23 cellular contexts compared by ENCODE assay signal in the genomic region with DNA sequence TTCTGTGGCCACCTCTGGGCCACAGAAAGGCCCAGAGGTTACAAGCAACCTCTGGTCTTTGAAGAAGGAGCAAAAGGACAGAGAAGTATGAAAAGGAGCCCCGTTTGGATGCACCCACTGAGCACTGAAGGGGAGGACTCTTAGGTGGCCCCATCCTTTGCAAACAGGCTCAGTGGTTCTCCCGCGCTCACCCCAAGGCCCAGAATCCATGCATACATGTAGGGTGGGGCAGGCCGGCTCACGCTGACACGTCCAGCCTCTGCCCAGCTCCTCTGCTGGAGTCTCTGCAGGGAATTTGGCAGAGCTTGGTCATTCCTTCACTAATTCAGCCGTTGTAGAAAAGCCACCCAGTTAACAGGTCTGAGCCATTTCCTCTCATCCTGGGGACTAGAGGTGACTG.
DNase-seq lines count a peak whose midpoint lies in the region; FAIRE-seq and TF ChIP-seq lines count a peak whose summit lies in the region.
"Had no signal": no experiment of that assay in that cellular context is flagged by ENCODE, and none has a peak within 500 bp of the region (broad histone marks: within the 10 kb centered on the region; RNA-seq: fewer than 3 reads in every experiment).

No MANE protein-coding gene starts in this region.

- no peaks in the 10 kb centered on the region for H3K9me3 ChIP-seq in kidney (ENCODE audit: control insufficient read depth in 1 of 2, low read length in 2 of 2)
- H3K9me3 ChIP-seq: BLaER1, Caco-2 had no signal

- no peaks in the 10 kb centered on the region for H3K36me3 Mint-ChIP-seq in activated CD4-positive, alpha-beta memory T cell treated with anti-CD3 and anti-CD28 coated beads, Interleukin-2, amount 10 ng/mL, durations not matched to agents 7 days and 5 days (ENCODE audit: low read depth)
- H3K36me3 Mint-ChIP-seq: CD4-positive, CD25-positive, alpha-beta regulatory T cell; CD8-positive, alpha-beta T cell had no signal

- POLR2A ChIA-PET in activated CD4-positive, alpha-beta memory T cell treated with anti-CD3 and anti-CD28 coated beads, Interleukin-2, amount 10 ng/mL, durations not matched to agents 7 days and 5 days (lab: Charles Lee), result no interaction called here
- POLR2A ChIA-PET in GM10248 (lab: Yijun Ruan, JAX), result no interaction called here

- H3K36me3 ChIP-seq in kidney (ENCODE audit: control insufficient read depth in 1 of 2, insufficient read depth in 2 of 2, low read length in 2 of 2), result no peaks in the 10 kb centered on the region
- H3K36me3 ChIP-seq: BLaER1 had no signal

- H3K4me1 Mint-ChIP-seq in activated CD4-positive, alpha-beta memory T cell treated with anti-CD3 and anti-CD28 coated beads, Interleukin-2, amount 10 ng/mL, durations not matched to agents 7 days and 5 days, result no peaks in the 10 kb centered on the region
- H3K4me1 Mint-ChIP-seq: B cell; CD4-positive, CD25-positive, alpha-beta regulatory T cell had no signal

- H3K27ac ChIP-seq in coronary artery (no peak overlapping the region), kidney (ENCODE audit: low read depth in 2 of 2, low read length in 2 of 2) (no peak overlapping the region)
- H3K27ac ChIP-seq: 22Rv1, BLaER1, C4-2B, GM23248 had no signal

- no peaks in the 10 kb centered on the region for H3K9me3 Mint-ChIP-seq in activated CD4-positive, alpha-beta memory T cell treated with anti-CD3 and anti-CD28 coated beads, Interleukin-2, amount 10 ng/mL, durations not matched to agents 7 days and 5 days
- H3K9me3 Mint-ChIP-seq: CD4-positive, CD25-positive, alpha-beta regulatory T cell; CD8-positive, alpha-beta T cell had no signal

- no peak overlapping the region for H3K4me3 Mint-ChIP-seq in activated CD4-positive, alpha-beta memory T cell treated with anti-CD3 and anti-CD28 coated beads, Interleukin-2, amount 10 ng/mL, durations not matched to agents 7 days and 5 days
- H3K4me3 Mint-ChIP-seq: B cell; CD4-positive, CD25-positive, alpha-beta regulatory T cell; CD8-positive, alpha-beta T cell had no signal

- H3K4me1 ChIP-seq in kidney (ENCODE audit: control insufficient read depth in 1 of 2, insufficient read depth in 1 of 2, low read depth in 1 of 2, low read length in 2 of 2), result peaks cover 0 to 2% of the 10 kb centered on the region in 2 donors
- H3K4me1 ChIP-seq: Caco-2 had no signal

- H3K27ac Mint-ChIP-seq in activated CD4-positive, alpha-beta memory T cell treated with anti-CD3 and anti-CD28 coated beads, Interleukin-2, amount 10 ng/mL, durations not matched to agents 7 days and 5 days, result no peak overlapping the region
- H3K27ac Mint-ChIP-seq: B cell; CD4-positive, CD25-positive, alpha-beta regulatory T cell; CD8-positive, alpha-beta T cell had no signal

- CTCF ChIA-PET in activated CD4-positive, alpha-beta memory T cell treated with anti-CD3 and anti-CD28 coated beads, Interleukin-2, amount 10 ng/mL, durations not matched to agents 7 days and 5 days (lab: Charles Lee), result no interaction called here
- CTCF ChIA-PET in GM10248 (lab: Yijun Ruan, JAX), result no interaction called here

- TF ChIP-seq CTCF in coronary artery (IDR thresholded peaks at IDR 0.05) (no peak), kidney (IDR thresholded peaks at IDR 0.05; ENCODE audit: borderline replicate concordance, extremely low read depth, insufficient read depth) (no peak), GM10248 (IDR thresholded peaks at IDR 0.05; ENCODE audit: control extremely low read depth, extremely low read depth, low read depth, missing control alignments) (no peak)

- FAIRE-seq in kidney (lab: Jason Lieb, UNC), result no peak
- FAIRE-seq: A204.1, G401.6, GM12878, GM19239, H1 had no signal

- H3K4me3 ChIP-seq in coronary artery (no peak overlapping the region), kidney (ENCODE audit: low read length in 2 of 2) (no peak overlapping the region)
- H3K4me3 ChIP-seq: BLaER1, GM12878, GM23248 had no signal

- intact Hi-C loops in kidney (cut with DNase I) (no loop called here), posterior vena cava (cut with DNase I) (no loop called here)

- DNase-seq in coronary artery (ENCODE audit: low spot score), result peak; percentile 57
- DNase-seq in kidney, result peak; percentile 25
- DNase-seq in posterior vena cava (ENCODE audit: low spot score), result peak; percentile 56
- no peak for DNase-seq in NCI-H2107 treated with DMSO at 0.1 percent for 48 hours (lab: John Stamatoyannopoulos, UW; ENCODE audit: unreplicated experiment)
- DNase-seq in activated CD4-positive, alpha-beta memory T cell treated with anti-CD3 and anti-CD28 coated beads, Interleukin-2, amount 10 ng/mL, durations not matched to agents 7 days and 5 days, result no peak
- no peak for DNase-seq in GM10248 (ENCODE audit: extremely low spot score)
- DNase-seq: Caco-2; CD4-positive, CD25-positive, alpha-beta regulatory T cell; CD8-positive, alpha-beta T cell; DMS153; DND-41; GM23248; H7; HCEC 1CT had no signal

- H3K9ac ChIP-seq in kidney (ENCODE audit: low read length in 2 of 2), result no peak overlapping the region
- H3K9ac ChIP-seq: BLaER1, GM23248 had no signal

- H3K27me3 Mint-ChIP-seq in activated CD4-positive, alpha-beta memory T cell treated with anti-CD3 and anti-CD28 coated beads, Interleukin-2, amount 10 ng/mL, durations not matched to agents 7 days and 5 days, result no peaks in the 10 kb centered on the region

Comparison
In these comparisons a context has a peak if more than half of its experiments do, and no peak if none do; other contexts are left out.
1. DNase-seq: peak in coronary artery (single experiment), kidney (single experiment) and posterior vena cava (single experiment); none in NCI-H2107 treated with DMSO at 0.1 percent for 48 hours (single experiment), activated CD4-positive, alpha-beta memory T cell treated with anti-CD3 and anti-CD28 coated beads, Interleukin-2, amount 10 ng/mL, durations not matched to agents 7 days and 5 days (single experiment) and GM10248 (single experiment).